ENCODE assay signal across 1 cellular context in the genomic region with DNA sequence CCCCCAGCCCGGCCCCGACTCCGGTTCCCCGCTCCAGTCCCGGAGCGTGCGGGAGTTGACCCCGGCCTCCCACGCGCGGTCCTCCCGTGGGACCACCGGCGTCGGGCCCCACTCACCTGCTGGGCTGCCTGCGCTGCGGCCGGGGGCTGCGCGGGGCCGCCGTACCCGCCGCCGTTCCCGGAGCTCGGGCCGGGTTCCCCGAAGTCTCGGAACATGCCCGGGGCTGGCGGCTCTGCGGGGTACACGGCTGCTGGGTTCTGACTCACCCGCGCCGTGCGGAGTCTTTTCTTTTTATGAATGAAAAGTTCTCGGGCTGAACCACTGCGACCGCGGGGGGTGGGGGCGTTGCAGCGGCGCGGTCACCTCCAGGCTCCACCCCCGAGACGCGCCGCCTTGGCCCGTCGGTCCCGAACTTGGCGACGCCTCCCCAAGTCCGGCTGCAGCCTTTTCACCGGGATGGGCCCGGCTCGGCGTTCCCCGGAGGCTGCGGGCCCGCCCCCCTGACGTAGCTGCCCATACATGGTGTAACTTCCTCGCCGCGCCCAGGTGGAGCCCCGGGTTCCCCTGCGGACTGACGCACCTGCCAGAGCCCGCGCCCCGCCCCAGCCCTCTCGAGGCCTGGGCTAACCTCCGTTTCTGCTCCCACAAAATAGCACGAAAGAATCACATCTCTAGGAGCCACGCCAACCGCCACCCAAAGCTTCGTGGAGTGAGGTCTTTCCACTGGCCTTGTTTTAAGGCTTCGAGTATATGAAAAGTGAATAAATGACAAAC.
A peak's percentile ranks its signal among the peaks of the same experiment; 100 is the strongest.
TF ChIP-seq lines count a peak whose summit lies in the region.

TSS of gene FOSL1 (minus strand) at position 264 of the 774 bp plus-strand sequence. CDS start at position 215, 49 bp downstream.

TF ChIP-seq in HepG2, 621 proteins besides CTCF, POLR2A, EP300 and RAD21 (continued from another document and continues in another):
- TF ChIP-seq HCFC1 (IDR thresholded peaks at IDR 0.05; ENCODE audit: low read depth, low read length) = no peak
- TF ChIP-seq ZNF790 (CRISPR knock-in tag; IDR thresholded peaks at IDR 0.05; ENCODE audit: borderline replicate concordance) = no peak
- peak; percentile 94 for TF ChIP-seq SAP130 (CRISPR knock-in tag; IDR thresholded peaks at IDR 0.05; ENCODE audit: low read depth)
- TF ChIP-seq, protein P1, sequence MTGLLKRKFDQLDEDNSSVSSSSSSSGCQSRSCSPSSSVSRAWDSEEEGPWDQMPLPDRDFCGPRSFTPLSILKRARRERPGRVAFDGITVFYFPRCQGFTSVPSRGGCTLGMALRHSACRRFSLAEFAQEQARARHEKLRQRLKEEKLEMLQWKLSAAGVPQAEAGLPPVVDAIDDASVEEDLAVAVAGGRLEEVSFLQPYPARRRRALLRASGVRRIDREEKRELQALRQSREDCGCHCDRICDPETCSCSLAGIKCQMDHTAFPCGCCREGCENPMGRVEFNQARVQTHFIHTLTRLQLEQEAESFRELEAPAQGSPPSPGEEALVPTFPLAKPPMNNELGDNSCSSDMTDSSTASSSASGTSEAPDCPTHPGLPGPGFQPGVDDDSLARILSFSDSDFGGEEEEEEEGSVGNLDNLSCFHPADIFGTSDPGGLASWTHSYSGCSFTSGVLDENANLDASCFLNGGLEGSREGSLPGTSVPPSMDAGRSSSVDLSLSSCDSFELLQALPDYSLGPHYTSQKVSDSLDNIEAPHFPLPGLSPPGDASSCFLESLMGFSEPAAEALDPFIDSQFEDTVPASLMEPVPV (CRISPR knock-in tag; IDR thresholded peaks at IDR 0.05) = no peak
- TF ChIP-seq, protein P2, sequence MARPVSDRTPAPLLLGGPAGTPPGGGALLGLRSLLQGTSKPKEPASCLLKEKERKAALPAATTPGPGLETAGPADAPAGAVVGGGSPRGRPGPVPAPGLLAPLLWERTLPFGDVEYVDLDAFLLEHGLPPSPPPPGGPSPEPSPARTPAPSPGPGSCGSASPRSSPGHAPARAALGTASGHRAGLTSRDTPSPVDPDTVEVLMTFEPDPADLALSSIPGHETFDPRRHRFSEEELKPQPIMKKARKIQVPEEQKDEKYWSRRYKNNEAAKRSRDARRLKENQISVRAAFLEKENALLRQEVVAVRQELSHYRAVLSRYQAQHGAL (CRISPR knock-in tag; IDR thresholded peaks at IDR 0.05; ENCODE audit: not compliant biosample characterization) = no peak
- TF ChIP-seq FOSL2 (CRISPR knock-in tag; IDR thresholded peaks at IDR 0.05) = peak; percentile 83
- TF ChIP-seq, protein P3, sequence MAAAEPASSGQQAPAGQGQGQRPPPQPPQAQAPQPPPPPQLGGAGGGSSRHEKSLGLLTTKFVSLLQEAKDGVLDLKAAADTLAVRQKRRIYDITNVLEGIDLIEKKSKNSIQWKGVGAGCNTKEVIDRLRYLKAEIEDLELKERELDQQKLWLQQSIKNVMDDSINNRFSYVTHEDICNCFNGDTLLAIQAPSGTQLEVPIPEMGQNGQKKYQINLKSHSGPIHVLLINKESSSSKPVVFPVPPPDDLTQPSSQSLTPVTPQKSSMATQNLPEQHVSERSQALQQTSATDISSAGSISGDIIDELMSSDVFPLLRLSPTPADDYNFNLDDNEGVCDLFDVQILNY (CRISPR knock-in tag; conservative IDR thresholded peaks at IDR 0.05) = no peak
- 0 out of 2 replicates have a peak, but pooled peaks have one; percentile 46 for TF ChIP-seq HDAC2 (CRISPR knock-in tag; IDR thresholded peaks at IDR 0.05)
- no peak for TF ChIP-seq CREB3 (CRISPR knock-in tag; IDR thresholded peaks at IDR 0.05)
- TF ChIP-seq CEBPB (IDR thresholded peaks at IDR 0.05; ENCODE audit: borderline replicate concordance, low read depth, low read length) = no peak
- no peak for TF ChIP-seq MAFF (IDR thresholded peaks at IDR 0.05; ENCODE audit: low read depth, low read length)
- no peak for TF ChIP-seq NFE2L2 (IDR thresholded peaks at IDR 0.05; ENCODE audit: low read length)
- no peak for TF ChIP-seq ZNF615 (CRISPR knock-in tag; IDR thresholded peaks at IDR 0.05; ENCODE audit: borderline replicate concordance)
- no peak for TF ChIP-seq ZNF569 (CRISPR knock-in tag; IDR thresholded peaks at IDR 0.05; ENCODE audit: borderline replicate concordance)
- TF ChIP-seq ZNF761 (CRISPR knock-in tag; conservative IDR thresholded peaks at IDR 0.05) = no peak
- TF ChIP-seq, protein P4, sequence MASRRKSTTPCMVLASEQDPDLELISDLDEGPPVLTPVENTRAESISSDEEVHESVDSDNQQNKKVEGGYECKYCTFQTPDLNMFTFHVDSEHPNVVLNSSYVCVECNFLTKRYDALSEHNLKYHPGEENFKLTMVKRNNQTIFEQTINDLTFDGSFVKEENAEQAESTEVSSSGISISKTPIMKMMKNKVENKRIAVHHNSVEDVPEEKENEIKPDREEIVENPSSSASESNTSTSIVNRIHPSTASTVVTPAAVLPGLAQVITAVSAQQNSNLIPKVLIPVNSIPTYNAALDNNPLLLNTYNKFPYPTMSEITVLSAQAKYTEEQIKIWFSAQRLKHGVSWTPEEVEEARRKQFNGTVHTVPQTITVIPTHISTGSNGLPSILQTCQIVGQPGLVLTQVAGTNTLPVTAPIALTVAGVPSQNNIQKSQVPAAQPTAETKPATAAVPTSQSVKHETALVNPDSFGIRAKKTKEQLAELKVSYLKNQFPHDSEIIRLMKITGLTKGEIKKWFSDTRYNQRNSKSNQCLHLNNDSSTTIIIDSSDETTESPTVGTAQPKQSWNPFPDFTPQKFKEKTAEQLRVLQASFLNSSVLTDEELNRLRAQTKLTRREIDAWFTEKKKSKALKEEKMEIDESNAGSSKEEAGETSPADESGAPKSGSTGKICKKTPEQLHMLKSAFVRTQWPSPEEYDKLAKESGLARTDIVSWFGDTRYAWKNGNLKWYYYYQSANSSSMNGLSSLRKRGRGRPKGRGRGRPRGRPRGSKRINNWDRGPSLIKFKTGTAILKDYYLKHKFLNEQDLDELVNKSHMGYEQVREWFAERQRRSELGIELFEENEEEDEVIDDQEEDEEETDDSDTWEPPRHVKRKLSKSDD (CRISPR knock-in tag; IDR thresholded peaks at IDR 0.05; ENCODE audit: low read depth) = no peak
- TF ChIP-seq SCMH1 (CRISPR knock-in tag; IDR thresholded peaks at IDR 0.05; ENCODE audit: borderline replicate concordance) = no peak
- TF ChIP-seq GTF3A (CRISPR knock-in tag; conservative IDR thresholded peaks at IDR 0.05) = no peak
- TF ChIP-seq PCBP2 (optimal IDR thresholded peaks at IDR 0.05; ENCODE audit: low read depth, low read length, poor library complexity, severe bottlenecking) = no peak
- no peak for TF ChIP-seq TBL1XR1 (IDR thresholded peaks at IDR 0.05; ENCODE audit: borderline replicate concordance, low read length, partially characterized antibody)
- TF ChIP-seq HNRNPUL1 (IDR thresholded peaks at IDR 0.05; ENCODE audit: low read depth, low read length) = 0 out of 2 replicates have a peak, but pooled peaks have one; percentile 53
- TF ChIP-seq, protein P5, sequence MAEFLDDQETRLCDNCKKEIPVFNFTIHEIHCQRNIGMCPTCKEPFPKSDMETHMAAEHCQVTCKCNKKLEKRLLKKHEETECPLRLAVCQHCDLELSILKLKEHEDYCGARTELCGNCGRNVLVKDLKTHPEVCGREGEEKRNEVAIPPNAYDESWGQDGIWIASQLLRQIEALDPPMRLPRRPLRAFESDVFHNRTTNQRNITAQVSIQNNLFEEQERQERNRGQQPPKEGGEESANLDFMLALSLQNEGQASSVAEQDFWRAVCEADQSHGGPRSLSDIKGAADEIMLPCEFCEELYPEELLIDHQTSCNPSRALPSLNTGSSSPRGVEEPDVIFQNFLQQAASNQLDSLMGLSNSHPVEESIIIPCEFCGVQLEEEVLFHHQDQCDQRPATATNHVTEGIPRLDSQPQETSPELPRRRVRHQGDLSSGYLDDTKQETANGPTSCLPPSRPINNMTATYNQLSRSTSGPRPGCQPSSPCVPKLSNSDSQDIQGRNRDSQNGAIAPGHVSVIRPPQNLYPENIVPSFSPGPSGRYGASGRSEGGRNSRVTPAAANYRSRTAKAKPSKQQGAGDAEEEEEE (CRISPR knock-in tag; IDR thresholded peaks at IDR 0.05; ENCODE audit: borderline replicate concordance) = no peak
- TF ChIP-seq PREB (CRISPR knock-in tag; IDR thresholded peaks at IDR 0.05) = no peak
- TF ChIP-seq JUNB (CRISPR knock-in tag; IDR thresholded peaks at IDR 0.05; ENCODE audit: borderline replicate concordance) = no peak
- no peak for TF ChIP-seq MLX (CRISPR knock-in tag; IDR thresholded peaks at IDR 0.05)
- TF ChIP-seq SOX13 (IDR thresholded peaks at IDR 0.05) = no peak
- TF ChIP-seq SOX13 (CRISPR knock-in tag; conservative IDR thresholded peaks at IDR 0.05 in 1 of 2, IDR thresholded peaks at IDR 0.05 in 1 of 2) = peak; percentile 23 to 26; a peak in 1 of 4 replicates
- TF ChIP-seq ATRX (CRISPR knock-in tag; IDR thresholded peaks at IDR 0.05; ENCODE audit: borderline replicate concordance) = no peak
- TF ChIP-seq ZNF788 (CRISPR knock-in tag; IDR thresholded peaks at IDR 0.05; ENCODE audit: borderline replicate concordance) = peak; percentile 51; the same call in 1 of the 2 replicates
- TF ChIP-seq HIVEP1 (CRISPR knock-in tag; IDR thresholded peaks at IDR 0.05) = peak; percentile 100
- no peak for TF ChIP-seq HNF1A (IDR thresholded peaks at IDR 0.05; ENCODE audit: low read depth)
- no peak for TF ChIP-seq HNF1A (CRISPR knock-in tag; IDR thresholded peaks at IDR 0.05; ENCODE audit: borderline replicate concordance)
- TF ChIP-seq MTF2 (CRISPR knock-in tag; IDR thresholded peaks at IDR 0.05; ENCODE audit: borderline replicate concordance) = no peak
- no peak for TF ChIP-seq TEAD2 (CRISPR knock-in tag; IDR thresholded peaks at IDR 0.05)
- TF ChIP-seq, protein P6, sequence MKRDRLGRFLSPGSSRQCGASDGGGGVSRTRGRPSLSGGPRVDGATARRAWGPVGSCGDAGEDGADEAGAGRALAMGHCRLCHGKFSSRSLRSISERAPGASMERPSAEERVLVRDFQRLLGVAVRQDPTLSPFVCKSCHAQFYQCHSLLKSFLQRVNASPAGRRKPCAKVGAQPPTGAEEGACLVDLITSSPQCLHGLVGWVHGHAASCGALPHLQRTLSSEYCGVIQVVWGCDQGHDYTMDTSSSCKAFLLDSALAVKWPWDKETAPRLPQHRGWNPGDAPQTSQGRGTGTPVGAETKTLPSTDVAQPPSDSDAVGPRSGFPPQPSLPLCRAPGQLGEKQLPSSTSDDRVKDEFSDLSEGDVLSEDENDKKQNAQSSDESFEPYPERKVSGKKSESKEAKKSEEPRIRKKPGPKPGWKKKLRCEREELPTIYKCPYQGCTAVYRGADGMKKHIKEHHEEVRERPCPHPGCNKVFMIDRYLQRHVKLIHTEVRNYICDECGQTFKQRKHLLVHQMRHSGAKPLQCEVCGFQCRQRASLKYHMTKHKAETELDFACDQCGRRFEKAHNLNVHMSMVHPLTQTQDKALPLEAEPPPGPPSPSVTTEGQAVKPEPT (CRISPR knock-in tag; IDR thresholded peaks at IDR 0.05; ENCODE audit: low read depth) = no peak
- no peak for TF ChIP-seq HDAC6 (IDR thresholded peaks at IDR 0.05; ENCODE audit: low read depth, low read length)
- no peak for TF ChIP-seq TMF1 (CRISPR knock-in tag; IDR thresholded peaks at IDR 0.05; ENCODE audit: low read depth)
- TF ChIP-seq ZNF230 (CRISPR knock-in tag; IDR thresholded peaks at IDR 0.05) = no peak
- TF ChIP-seq ZNF224 (CRISPR knock-in tag; IDR thresholded peaks at IDR 0.05) = no peak
- no peak for TF ChIP-seq SP1 (IDR thresholded peaks at IDR 0.05)
- TF ChIP-seq SP1 (CRISPR knock-in tag; IDR thresholded peaks at IDR 0.05) = peak; percentile 88
